In the genomic region with DNA sequence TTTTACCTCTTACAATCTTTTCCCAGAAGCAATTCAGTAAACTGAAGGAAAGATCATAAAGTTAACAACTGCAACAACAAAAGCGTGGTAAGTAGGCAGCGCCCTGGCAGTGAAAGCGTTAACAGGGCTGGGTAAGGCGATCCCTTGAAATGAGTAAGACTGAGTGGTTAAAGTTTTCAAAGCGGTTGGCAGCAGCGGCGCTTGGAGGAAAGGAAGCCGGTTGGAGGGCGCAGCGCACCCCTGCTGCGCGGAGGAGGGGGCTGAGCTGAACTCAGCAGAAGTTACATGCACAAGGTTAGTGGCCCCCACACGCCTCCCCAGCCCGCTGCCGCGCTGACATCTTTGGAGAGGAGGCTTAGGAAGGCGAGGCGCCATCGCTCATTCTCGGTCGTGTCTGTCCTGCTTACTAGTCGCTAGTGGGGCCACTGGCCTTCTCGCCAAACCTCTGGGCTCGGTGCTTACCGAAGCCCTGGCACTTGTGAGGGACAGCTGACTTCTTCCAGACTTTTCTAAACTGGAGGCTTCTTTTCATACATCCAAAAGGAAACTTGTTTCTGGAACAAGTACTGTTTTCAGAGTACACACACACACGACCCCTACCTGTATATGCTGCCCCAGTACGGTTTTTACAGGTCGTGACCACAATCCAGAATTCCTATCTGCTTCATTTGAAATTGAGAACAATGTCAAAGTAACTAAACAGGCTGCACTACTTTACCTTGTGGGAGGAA, we compare ENCODE assay signal across 8 cellular contexts. TPM values are rescaled to one million over a fixed set of nuclear protein-coding genes. Genes with fewer than 3 reads are reported as not detected.
DNase-seq lines count a peak whose midpoint lies in the region; ATAC-seq and TF ChIP-seq lines count a peak whose summit lies in the region.

TSS of gene SH3RF2 (plus strand) at position 178 of the 731 bp plus-strand sequence. CDS start 1,351 bp downstream, outside the sequence.

- TF ChIP-seq POLR2A in spleen (IDR thresholded peaks at IDR 0.05) = no peak

- intact Hi-C loops in CD4-positive, alpha-beta memory T cell (cut with micrococcal nuclease) = no loop called here
- intact Hi-C loops in Right ventricle myocardium superior (cut with DNase I) (no loop called here), posterior vena cava (cut with DNase I) (no loop called here), spleen (cut with DNase I; ENCODE audit: low total_unique reads) (no loop called here)

- DNase-seq in CD4-positive, alpha-beta memory T cell = no peak
- DNase-seq in Kasumi-1 (lab: John Stamatoyannopoulos, UW) = peak; percentile 85 to 88
- peak; percentile 62 for DNase-seq in Right ventricle myocardium superior
- peak; percentile 83 for DNase-seq in posterior vena cava (ENCODE audit: low spot score)
- DNase-seq in spleen = no peak
- no peak for DNase-seq in middle frontal gyrus (ENCODE audit: extremely low spot score, low spot score)

- H3K4me3 ChIP-seq in CD4-positive, alpha-beta memory T cell (ENCODE audit: low read length in 2 of 2) = no peak within 1 kb of the TSS
- H3K4me3 ChIP-seq in spleen = peak within 1 kb of the TSS in 2 of 8 donors; percentile 18 to 36

- 8 to 11% (median 9%) methylated on average over 28 of the region's 28 CpGs for WGBS in spleen, 5 donors

- no peak within 1 kb of the TSS for H3K27ac Mint-ChIP-seq in CD4-positive, alpha-beta memory T cell
- no peak within 1 kb of the TSS for H3K27ac Mint-ChIP-seq in activated T-helper 17 cell treated with anti-CD3 and anti-CD28 coated beads, Interleukin-2, amount 50 U/mL, for 72 hours

- peaks cover 24 to 25% of the 10 kb centered on the region in 2 donors for H3K27me3 Mint-ChIP-seq in CD4-positive, alpha-beta memory T cell
- peaks cover 39% of the 10 kb centered on the region for H3K27me3 Mint-ChIP-seq in activated T-helper 17 cell treated with anti-CD3 and anti-CD28 coated beads, Interleukin-2, amount 50 U/mL, for 72 hours

- H3K9me3 ChIP-seq in CD4-positive, alpha-beta memory T cell (ENCODE audit: control insufficient read depth in 1 of 2, low read length in 2 of 2) = no peaks in the 10 kb centered on the region
- no peaks in the 10 kb centered on the region for H3K9me3 ChIP-seq in spleen

- H3K9me3 Mint-ChIP-seq in CD4-positive, alpha-beta memory T cell = no peaks in the 10 kb centered on the region
- H3K9me3 Mint-ChIP-seq in activated T-helper 17 cell treated with anti-CD3 and anti-CD28 coated beads, Interleukin-2, amount 50 U/mL, for 72 hours = no peaks in the 10 kb centered on the region

- no peak for TF ChIP-seq CTCF in spleen (IDR thresholded peaks at IDR 0.05 in 8 of 11, conservative IDR thresholded peaks at IDR 0.05 in 3 of 11)

- H3K4me3 Mint-ChIP-seq in CD4-positive, alpha-beta memory T cell = peak within 1 kb of the TSS in 7 of 8 donors; percentile 28 to 75 (median 53)
- H3K4me3 Mint-ChIP-seq in activated T-helper 17 cell treated with anti-CD3 and anti-CD28 coated beads, Interleukin-2, amount 50 U/mL, for 72 hours = peak within 1 kb of the TSS; percentile 45

- H3K36me3 ChIP-seq in CD4-positive, alpha-beta memory T cell (ENCODE audit: insufficient read depth, low read length) = no peaks in the 10 kb centered on the region
- H3K36me3 ChIP-seq in spleen = no peaks in the 10 kb centered on the region

- POLR2A ChIA-PET in CD4-positive, alpha-beta memory T cell (lab: Charles Lee; ENCODE audit: partially characterized antibody) = no interaction called here

- H3K4me1 Mint-ChIP-seq in CD4-positive, alpha-beta memory T cell = peaks cover 11 to 18% (median 13%) of the 10 kb centered on the region in 4 donors
- peaks cover 10% of the 10 kb centered on the region for H3K4me1 Mint-ChIP-seq in activated T-helper 17 cell treated with anti-CD3 and anti-CD28 coated beads, Interleukin-2, amount 50 U/mL, for 72 hours

- H3K27me3 ChIP-seq in CD4-positive, alpha-beta memory T cell (ENCODE audit: insufficient read depth, low read length) = no peaks in the 10 kb centered on the region
- H3K27me3 ChIP-seq in spleen (replicated peaks in 1 of 7) = peaks cover 0 to 63% (median 8%) of the 10 kb centered on the region in 7 donors

- H3K27ac ChIP-seq in CD4-positive, alpha-beta memory T cell (ENCODE audit: low read depth, low read length) = no peak within 1 kb of the TSS
- H3K27ac ChIP-seq in spleen = no peak within 1 kb of the TSS

- CTCF ChIA-PET in CD4-positive, alpha-beta memory T cell (lab: Charles Lee; ENCODE audit: partially characterized antibody) = interaction anchor here (0.7 kb wide), 1 partner anchor 137 kb away, joined by 3 read pairs; no protein-coding TSS in a partner anchor

- H3K4me1 ChIP-seq in CD4-positive, alpha-beta memory T cell (ENCODE audit: insufficient read depth, low read length) = no peaks in the 10 kb centered on the region
- H3K4me1 ChIP-seq in spleen = peaks cover 0 to 10% (median 3%) of the 10 kb centered on the region in 6 donors

- no peaks in the 10 kb centered on the region for H3K36me3 Mint-ChIP-seq in CD4-positive, alpha-beta memory T cell
- H3K36me3 Mint-ChIP-seq in activated T-helper 17 cell treated with anti-CD3 and anti-CD28 coated beads, Interleukin-2, amount 50 U/mL, for 72 hours (ENCODE audit: low read depth) = no peaks in the 10 kb centered on the region

- ATAC-seq in activated T-helper 17 cell treated with anti-CD3 and anti-CD28 coated beads, Interleukin-2, amount 50 U/mL, for 72 hours (replicated peaks) = peak; percentile 55
- peak; percentile 71 for ATAC-seq in Right ventricle myocardium superior (ENCODE audit: poor library complexity)
- no peak for ATAC-seq in HG02884 (IDR thresholded peaks at IDR 0.05; ENCODE audit: unreplicated experiment)

RNA-seq across cellular contexts. Expression of gene SH3RF2, which starts in this region (rescaled TPM):
- not detected for total RNA-seq in CD4-positive, alpha-beta memory T cell
- not detected for polyA plus RNA-seq in CD4-positive, alpha-beta memory T cell
- total RNA-seq in activated T-helper 17 cell treated with anti-CD3 and anti-CD28 coated beads, Interleukin-2, amount 50 U/mL, for 72 hours = under 1 TPM in 1 of 2 donors, not detected in 1; 0.80 TPM
- total RNA-seq in Right ventricle myocardium superior = 309 TPM
- total RNA-seq in posterior vena cava = 1 to 10 TPM; 2.1 to 4.5 TPM
- total RNA-seq in spleen = under 1 TPM in 5 of 7 donors, not detected in 2; 0.07 to 0.44 (median 0.13) TPM
- under 1 TPM; 0.04 to 0.11 (median 0.10) TPM for polyA plus RNA-seq in spleen

Comparison
In these comparisons a context has a peak if more than half of its experiments do, and no peak if none do; other contexts are left out.
1. RNA of gene SH3RF2 (total RNA-seq): 309 TPM in Right ventricle myocardium superior (single experiment); 2.1 to 4.5 TPM in posterior vena cava, 0.80 TPM in activated T-helper 17 cell treated with anti-CD3 and anti-CD28 coated beads, Interleukin-2, amount 50 U/mL, for 72 hours, 0.07 to 0.44 TPM in spleen and not detected in CD4-positive, alpha-beta memory T cell; every median in the first group is over 10 times any median in the second.
2. Peak in ATAC-seq in activated T-helper 17 cell treated with anti-CD3 and anti-CD28 coated beads, Interleukin-2, amount 50 U/mL, for 72 hours; RNA of the gene not detected or under 1 TPM.
3. DNase-seq: peak in Kasumi-1 (2 of 2), Right ventricle myocardium superior (single experiment) and posterior vena cava (single experiment); none in CD4-positive, alpha-beta memory T cell (0 of 5), spleen (single experiment) and middle frontal gyrus (single experiment).